Comparison of ENCODE assay signal across 8 cellular contexts in genomic region chr19:52369463-52370340, GRCh38. TPM values are rescaled to one million over a fixed set of nuclear protein-coding genes. Genes with fewer than 3 reads are reported as not detected.
DNase-seq lines count a peak whose midpoint lies in the region; ATAC-seq, FAIRE-seq and TF ChIP-seq lines count a peak whose summit lies in the region.

TSS of gene ZNF880 (plus strand) at chr19:52369923. CDS start at chr19:52369966, 43 bp downstream.

- H3K27ac ChIP-seq in left ventricle myocardium inferior (replicated peaks) (peak within 1 kb of the TSS; percentile 94), transverse colon (peak within 1 kb of the TSS; percentile 85 to 93 (median 90))

- H3K27ac Mint-ChIP-seq in T-helper 17 cell (peak within 1 kb of the TSS; percentile 94), progenitor cell of endocrine pancreas (peak within 1 kb of the TSS; percentile 91)

- H3K4me3 ChIP-seq in left ventricle myocardium inferior (peak within 1 kb of the TSS; percentile 84), transverse colon (peak within 1 kb of the TSS; percentile 57 to 76 (median 70))

- in situ Hi-C loops in transverse colon (cut with MboI; ENCODE audit: low pct_ligation_motif_present in 1 of 4, low pct_unique_long_range_greater_than_20kb in 1 of 4, low sequenced_read_pairs in 3 of 4) = no loop called here

- intact Hi-C loops in left ventricle myocardium inferior (cut with micrococcal nuclease) (no loop called here), transverse colon (cut with DNase I; ENCODE audit: low total_unique reads) (no loop called here)

- H3K4me1 ChIP-seq in left ventricle myocardium inferior (peaks cover 24% of the 10 kb centered on the region), transverse colon (peaks cover 0 to 7% (median 2%) of the 10 kb centered on the region in 4 donors)

- WGBS in transverse colon (ENCODE audit: low coverage in 1 of 2), 2 donors = 7 to 12% methylated on average over 9 to 53 of the region's 53 CpGs

- peaks cover 37% of the 10 kb centered on the region for H3K9me3 Mint-ChIP-seq in progenitor cell of endocrine pancreas (ENCODE audit: low read depth)

- H3K4me3 Mint-ChIP-seq in T-helper 17 cell = peak within 1 kb of the TSS; percentile 95
- peak within 1 kb of the TSS; percentile 70 for H3K4me3 Mint-ChIP-seq in progenitor cell of endocrine pancreas (ENCODE audit: low read depth)

- H3K4me1 Mint-ChIP-seq in T-helper 17 cell (peaks cover 9% of the 10 kb centered on the region), progenitor cell of endocrine pancreas (ENCODE audit: low read depth) (no peaks in the 10 kb centered on the region)

- peak; percentile 76 for FAIRE-seq in HTR-8/SVneo (lab: Jason Lieb, UNC)

- peak; percentile 85 for ATAC-seq in GM18498 (IDR thresholded peaks at IDR 0.05; ENCODE audit: unreplicated experiment)
- peak; percentile 98 for ATAC-seq in T-helper 17 cell

- H3K27me3 Mint-ChIP-seq in T-helper 17 cell (no peaks in the 10 kb centered on the region), progenitor cell of endocrine pancreas (no peaks in the 10 kb centered on the region)

- TF ChIP-seq CTCF in left ventricle myocardium inferior (IDR thresholded peaks at IDR 0.05; ENCODE audit: borderline replicate concordance) = no peak
- no peak for TF ChIP-seq CTCF in progenitor cell of endocrine pancreas (IDR thresholded peaks at IDR 0.05; ENCODE audit: unreplicated experiment)
- TF ChIP-seq CTCF in transverse colon (IDR thresholded peaks at IDR 0.05) = no peak

- H3K36me3 ChIP-seq in left ventricle myocardium inferior (peaks cover 58% of the 10 kb centered on the region), transverse colon (peaks cover 1 to 55% (median 13%) of the 10 kb centered on the region in 4 donors)

- peak; percentile 48 for TF ChIP-seq POLR2A in transverse colon (IDR thresholded peaks at IDR 0.05)

- H3K9me3 ChIP-seq in T-helper 17 cell (ENCODE audit: control insufficient read depth, low read length, poor library complexity, severe bottlenecking) = peaks cover 12% of the 10 kb centered on the region
- peaks cover 61% of the 10 kb centered on the region for H3K9me3 ChIP-seq in left ventricle myocardium inferior (replicated peaks)
- peaks cover 43 to 47% of the 10 kb centered on the region in 2 donors for H3K9me3 ChIP-seq in transverse colon

- no peak for TF ChIP-seq EP300 in transverse colon (IDR thresholded peaks at IDR 0.05; ENCODE audit: low read depth)

- H3K27me3 ChIP-seq in left ventricle myocardium inferior (ENCODE audit: low read depth) (no peaks in the 10 kb centered on the region), transverse colon (no peaks in the 10 kb centered on the region)

- H3K36me3 Mint-ChIP-seq in T-helper 17 cell (ENCODE audit: low read depth) (peaks cover 18% of the 10 kb centered on the region), progenitor cell of endocrine pancreas (ENCODE audit: insufficient read depth) (peaks cover 65% of the 10 kb centered on the region)

- peak; percentile 93 for DNase-seq in HTR-8/SVneo (ENCODE audit: insufficient read length, low spot score)
- peak; percentile 77 to 90 (median 82) for DNase-seq in T-helper 17 cell
- DNase-seq in amygdala (lab: John Stamatoyannopoulos, UW) = peak; percentile 60 to 95 (median 86)
- peak; percentile 95 for DNase-seq in left ventricle myocardium inferior
- no peak for DNase-seq in progenitor cell of endocrine pancreas (ENCODE audit: low spot score, unreplicated experiment)
- peak; percentile 90 for DNase-seq in transverse colon
- DNase-seq in NCI-H2227 (lab: John Stamatoyannopoulos, UW; ENCODE audit: unreplicated experiment) = no peak

RNA-seq across cellular contexts. Expression of gene ZNF880, which starts in this region (rescaled TPM):
- 10 to 100 TPM; 11.0 to 16.8 TPM for total RNA-seq in T-helper 17 cell
- total RNA-seq in left ventricle myocardium inferior = 24.7 TPM
- total RNA-seq in progenitor cell of endocrine pancreas = 34.1 and 36.7 TPM in 2 replicates
- total RNA-seq in transverse colon = 10 to 100 TPM in 1 of 4 donors, 1 to 10 TPM in 3; 3.6 to 16.7 (median 8.8) TPM

Comparison
In these comparisons a context has a peak if more than half of its experiments do, and no peak if none do; other contexts are left out.
1. DNase-seq: peak in HTR-8/SVneo (single experiment), T-helper 17 cell (3 of 3), amygdala (56 of 56), left ventricle myocardium inferior (single experiment) and transverse colon (single experiment); none in progenitor cell of endocrine pancreas (single experiment) and NCI-H2227 (single experiment).